10 cellular contexts compared by ENCODE assay signal in the genomic region with DNA sequence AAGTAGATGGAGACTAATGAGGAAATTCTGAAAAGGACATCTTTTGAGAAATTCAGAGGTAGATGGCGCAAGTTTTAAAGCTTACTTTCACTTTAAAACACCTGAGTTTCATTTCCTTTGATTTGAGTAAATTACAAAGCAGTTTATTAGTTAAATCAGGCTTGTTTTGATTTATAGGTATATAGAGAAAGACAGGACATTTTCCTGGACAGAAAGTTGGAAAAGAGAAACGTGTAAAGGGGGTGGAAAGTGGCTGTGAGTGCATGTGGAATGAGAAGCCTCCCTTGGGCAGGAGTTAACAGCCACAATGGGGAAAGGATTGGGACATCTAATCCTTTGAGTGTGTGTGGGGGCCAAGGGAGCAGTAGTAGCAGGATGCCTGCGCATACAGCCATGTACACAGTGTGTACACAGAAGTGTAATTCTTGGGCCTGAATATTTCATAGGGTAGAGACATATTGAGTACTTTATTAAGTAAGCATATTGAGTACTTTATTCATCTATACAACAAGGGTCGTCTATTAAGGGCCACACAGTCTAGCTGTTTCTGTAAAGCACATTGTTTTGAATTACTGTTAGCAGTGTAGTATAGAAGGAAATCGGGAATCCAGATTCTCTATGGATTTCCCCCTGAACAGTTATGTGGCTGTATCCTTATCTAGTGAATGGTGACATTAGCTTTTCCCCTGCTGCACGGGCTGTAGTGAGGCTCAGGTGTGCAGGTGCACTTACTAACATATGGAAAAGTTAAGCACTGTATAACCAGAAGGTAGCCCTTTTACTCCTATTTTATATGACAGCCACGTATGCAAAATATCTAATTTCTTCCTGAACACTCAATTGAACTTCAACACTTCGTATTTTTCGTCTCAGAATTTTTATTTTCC. TPM values are rescaled to one million over a fixed set of nuclear protein-coding genes. Genes with fewer than 3 reads are reported as not detected.
DNase-seq lines count a peak whose midpoint lies in the region; ATAC-seq lines count a peak whose summit lies in the region.
"Had no signal": no experiment of that assay in that cellular context is flagged by ENCODE, and none has a peak within 500 bp of the region (broad histone marks: within the 10 kb centered on the region; RNA-seq: fewer than 3 reads in every experiment).

No MANE protein-coding gene starts in this region.

- H3K4me1 Mint-ChIP-seq in activated CD4-positive, alpha-beta T cell treated with anti-CD3 and anti-CD28 coated beads, Interleukin-2, amount 10 ng/mL, durations not matched to agents 24 days and 14 days, result peaks cover 32% of the 10 kb centered on the region
- H3K4me1 Mint-ChIP-seq in activated CD8-positive, alpha-beta T cell treated with anti-CD3 and anti-CD28 coated beads, Interleukin-2, amount 10 ng/mL, durations not matched to agents 7 days and 5 days (ENCODE audit: low read depth), result peaks cover 40% of the 10 kb centered on the region
- H3K4me1 Mint-ChIP-seq in stimulated activated memory B cell treated with anti-CD40 and anti-IgM and Interleukin-4, amounts not matched to agents 10 μg/mL and 1 μg/mL and 100 μg/mL, for 72 hours, result peaks cover 49% of the 10 kb centered on the region

- CTCF ChIA-PET in activated CD8-positive, alpha-beta T cell treated with anti-CD3 and anti-CD28 coated beads, Interleukin-2, amount 10 ng/mL, durations not matched to agents 7 days and 5 days (lab: Charles Lee), result interaction anchor here (1.4 to 3.1 kb wide), 2 partner anchors 11 to 14 kb away, joined by 10 to 17 read pairs; no protein-coding TSS in a partner anchor

- H3K27ac Mint-ChIP-seq in activated CD4-positive, alpha-beta T cell treated with anti-CD3 and anti-CD28 coated beads, Interleukin-2, amount 10 ng/mL, durations not matched to agents 24 days and 14 days, result no peak overlapping the region
- H3K27ac Mint-ChIP-seq in activated CD8-positive, alpha-beta T cell treated with anti-CD3 and anti-CD28 coated beads, Interleukin-2, amount 10 ng/mL, durations not matched to agents 7 days and 5 days, result peak overlapping the region; percentile 48
- H3K27ac Mint-ChIP-seq in stimulated activated memory B cell treated with anti-CD40 and anti-IgM and Interleukin-4, amounts not matched to agents 10 μg/mL and 1 μg/mL and 100 μg/mL, for 72 hours, result peak overlapping the region; percentile 11

- POLR2A ChIA-PET in activated CD8-positive, alpha-beta T cell treated with anti-CD3 and anti-CD28 coated beads, Interleukin-2, amount 10 ng/mL, durations not matched to agents 7 days and 5 days (lab: Charles Lee), result no interaction called here

- H3K9me3 Mint-ChIP-seq in activated CD4-positive, alpha-beta T cell treated with anti-CD3 and anti-CD28 coated beads, Interleukin-2, amount 10 ng/mL, durations not matched to agents 24 days and 14 days, result no peaks in the 10 kb centered on the region
- no peaks in the 10 kb centered on the region for H3K9me3 Mint-ChIP-seq in activated CD8-positive, alpha-beta T cell treated with anti-CD3 and anti-CD28 coated beads, Interleukin-2, amount 10 ng/mL, durations not matched to agents 7 days and 5 days (ENCODE audit: insufficient read depth)
- no peaks in the 10 kb centered on the region for H3K9me3 Mint-ChIP-seq in stimulated activated memory B cell treated with anti-CD40 and anti-IgM and Interleukin-4, amounts not matched to agents 10 μg/mL and 1 μg/mL and 100 μg/mL, for 72 hours

- intact Hi-C loops in activated CD4-positive, alpha-beta T cell treated with anti-CD3 and anti-CD28 coated beads, Interleukin-2, amount 10 ng/mL, durations not matched to agents 24 days and 14 days (cut with micrococcal nuclease), result no loop called here
- intact Hi-C loops in left cardiac atrium (cut with DNase I), result no loop called here

- no peak for DNase-seq in activated CD4-positive, alpha-beta T cell treated with anti-CD3 and anti-CD28 coated beads, Interleukin-2, amount 10 ng/mL, durations not matched to agents 24 days and 14 days
- no peak for DNase-seq in activated CD4-positive, alpha-beta T cell treated with anti-CD3 and anti-CD28 coated beads for 48 hours
- DNase-seq in activated CD8-positive, alpha-beta T cell treated with anti-CD3 and anti-CD28 coated beads, Interleukin-2, amount 10 ng/mL, durations not matched to agents 7 days and 5 days, result no peak
- no peak for DNase-seq in left cardiac atrium
- no peak for DNase-seq in UCSD-AML1 (lab: John Stamatoyannopoulos, UW; ENCODE audit: unreplicated experiment)
- no peak for DNase-seq in stimulated activated CD8-positive, alpha-beta memory T cell treated with anti-CD3 and anti-CD28 coated beads, Interleukin-4, amount 100 ng/mL, for 48 hours
- DNase-seq: activated CD4-positive, alpha-beta T cell treated with anti-CD3 and anti-CD28 coated beads for 1 hour; BE2C had no signal

- peak overlapping the region; percentile 18 for H3K4me3 Mint-ChIP-seq in activated CD4-positive, alpha-beta T cell treated with anti-CD3 and anti-CD28 coated beads, Interleukin-2, amount 10 ng/mL, durations not matched to agents 24 days and 14 days
- no peak overlapping the region for H3K4me3 Mint-ChIP-seq in activated CD8-positive, alpha-beta T cell treated with anti-CD3 and anti-CD28 coated beads, Interleukin-2, amount 10 ng/mL, durations not matched to agents 7 days and 5 days
- no peak overlapping the region for H3K4me3 Mint-ChIP-seq in stimulated activated memory B cell treated with anti-CD40 and anti-IgM and Interleukin-4, amounts not matched to agents 10 μg/mL and 1 μg/mL and 100 μg/mL, for 72 hours

- no peak for ATAC-seq in activated CD8-positive, alpha-beta T cell treated with anti-CD3 and anti-CD28 coated beads, Interleukin-2, amount 10 ng/mL, durations not matched to agents 7 days and 5 days
- ATAC-seq in left cardiac atrium (peak; percentile 53 to 55), GM21576 (IDR thresholded peaks at IDR 0.05; ENCODE audit: unreplicated experiment) (no peak)
- no peak for ATAC-seq in stimulated activated memory B cell treated with anti-CD40 and anti-IgM and Interleukin-4, amounts not matched to agents 10 μg/mL and 1 μg/mL and 100 μg/mL, for 72 hours

- peaks cover 18% of the 10 kb centered on the region for H3K36me3 Mint-ChIP-seq in activated CD4-positive, alpha-beta T cell treated with anti-CD3 and anti-CD28 coated beads, Interleukin-2, amount 10 ng/mL, durations not matched to agents 24 days and 14 days (ENCODE audit: low read depth)
- H3K36me3 Mint-ChIP-seq in activated CD8-positive, alpha-beta T cell treated with anti-CD3 and anti-CD28 coated beads, Interleukin-2, amount 10 ng/mL, durations not matched to agents 7 days and 5 days (ENCODE audit: low read depth), result peaks cover 19% of the 10 kb centered on the region
- H3K36me3 Mint-ChIP-seq in stimulated activated memory B cell treated with anti-CD40 and anti-IgM and Interleukin-4, amounts not matched to agents 10 μg/mL and 1 μg/mL and 100 μg/mL, for 72 hours, result peaks cover 22% of the 10 kb centered on the region

- no peaks in the 10 kb centered on the region for H3K27me3 Mint-ChIP-seq in activated CD4-positive, alpha-beta T cell treated with anti-CD3 and anti-CD28 coated beads, Interleukin-2, amount 10 ng/mL, durations not matched to agents 24 days and 14 days
- no peaks in the 10 kb centered on the region for H3K27me3 Mint-ChIP-seq in activated CD8-positive, alpha-beta T cell treated with anti-CD3 and anti-CD28 coated beads, Interleukin-2, amount 10 ng/mL, durations not matched to agents 7 days and 5 days (ENCODE audit: low read depth)
- no peaks in the 10 kb centered on the region for H3K27me3 Mint-ChIP-seq in stimulated activated memory B cell treated with anti-CD40 and anti-IgM and Interleukin-4, amounts not matched to agents 10 μg/mL and 1 μg/mL and 100 μg/mL, for 72 hours

RNA-seq across cellular contexts. Expression of gene MARK3, which starts 19.1 kb away (rescaled TPM):
- total RNA-seq in activated CD4-positive, alpha-beta T cell treated with anti-CD3 and anti-CD28 coated beads, Interleukin-2, amount 10 ng/mL, durations not matched to agents 24 days and 14 days, result 82.0 and 89.7 TPM in 2 replicates
- total RNA-seq in activated CD8-positive, alpha-beta T cell treated with anti-CD3 and anti-CD28 coated beads, Interleukin-2, amount 10 ng/mL, durations not matched to agents 7 days and 5 days, result 10 to 100 TPM; 76.8 to 86.7 TPM
- 10 to 100 TPM; 68.7 to 81.7 TPM for total RNA-seq in left cardiac atrium

Comparison
In these comparisons a context has a peak if more than half of its experiments do, and no peak if none do; other contexts are left out.
1. ATAC-seq: peak in left cardiac atrium (2 of 2); none in activated CD8-positive, alpha-beta T cell treated with anti-CD3 and anti-CD28 coated beads, Interleukin-2, amount 10 ng/mL, durations not matched to agents 7 days and 5 days (single experiment), stimulated activated memory B cell treated with anti-CD40 and anti-IgM and Interleukin-4, amounts not matched to agents 10 μg/mL and 1 μg/mL and 100 μg/mL, for 72 hours (single experiment) and GM21576 (single experiment).